Comparison of ENCODE assay signal across 30 cellular contexts in genomic region chr13:34070544-34071303, GRCh38.
"Had no signal": no experiment of that assay in that cellular context is flagged by ENCODE, and none has a peak within 500 bp of the region (broad histone marks: within the 10 kb centered on the region; RNA-seq: fewer than 3 reads in every experiment).

No MANE protein-coding gene starts in this region.

- H3K79me2 ChIP-seq: hepatocyte had no signal

- H3K9me3 Mint-ChIP-seq: dendritic cell treated with granulocyte-macrophage colony-stimulating factor and Interleukin-4, amounts not matched to agents 40 ng/mL and 50 ng/mL, for 4 days had no signal

- H3K36me3 ChIP-seq: colonic mucosa, esophagus muscularis mucosa, gastroesophageal sphincter, heart left ventricle, prostate gland, right atrium auricular region, sigmoid colon, stomach, thyroid gland, upper lobe of left lung had no signal

- H3K4me2 ChIP-seq: hepatocyte had no signal

- H3K27ac ChIP-seq: colonic mucosa, esophagus muscularis mucosa, gastroesophageal sphincter, heart left ventricle, hepatocyte, prostate gland, right atrium auricular region, sigmoid colon, skin epidermis, stomach, thyroid gland, upper lobe of left lung had no signal

- H3K36me3 Mint-ChIP-seq: stimulated activated effector memory CD8-positive, alpha-beta T cell treated with anti-CD3 and anti-CD28 coated beads, Interleukin-12 subunit alpha, Interleukin-12 subunit beta, amount 100 ng/mL, for 72 hours had no signal

- H3K9me3 ChIP-seq: colonic mucosa, esophagus muscularis mucosa, mucosa of descending colon, prostate gland, sigmoid colon, stomach, thyroid gland had no signal

- FAIRE-seq: kidney, urothelium cell line had no signal

- H3K27me3 ChIP-seq: colonic mucosa, esophagus muscularis mucosa, foreskin keratinocyte, gastroesophageal sphincter, heart left ventricle, hepatocyte, right atrium auricular region, sigmoid colon, stomach, thyroid gland, upper lobe of left lung had no signal

- H3K27me3 Mint-ChIP-seq: dendritic cell treated with granulocyte-macrophage colony-stimulating factor and Interleukin-4, amounts not matched to agents 40 ng/mL and 50 ng/mL, for 4 days had no signal

- H3K27ac Mint-ChIP-seq: dendritic cell treated with granulocyte-macrophage colony-stimulating factor and Interleukin-4, amounts not matched to agents 40 ng/mL and 50 ng/mL, for 4 days; endodermal cell; naive thymus-derived CD8-positive, alpha-beta T cell; nephron progenitor cell; stimulated activated effector memory CD8-positive, alpha-beta T cell treated with anti-CD3 and anti-CD28 coated beads, Interleukin-12 subunit alpha, Interleukin-12 subunit beta, amount 100 ng/mL, for 72 hours had no signal

- ATAC-seq: gastroesophageal sphincter; heart left ventricle; left lobe of liver; mucosa of descending colon; naive thymus-derived CD8-positive, alpha-beta T cell; stimulated activated effector memory CD8-positive, alpha-beta T cell treated with anti-CD3 and anti-CD28 coated beads, Interleukin-12 subunit alpha, Interleukin-12 subunit beta, amount 100 ng/mL, for 72 hours had no signal

- H3K4me3 Mint-ChIP-seq: dendritic cell treated with granulocyte-macrophage colony-stimulating factor and Interleukin-4, amounts not matched to agents 40 ng/mL and 50 ng/mL, for 4 days; endodermal cell; mesothelial cell of epicardium; naive thymus-derived CD8-positive, alpha-beta T cell; nephron progenitor cell; stimulated activated effector memory CD8-positive, alpha-beta T cell treated with anti-CD3 and anti-CD28 coated beads, Interleukin-12 subunit alpha, Interleukin-12 subunit beta, amount 100 ng/mL, for 72 hours had no signal

- DNase-seq: colonic mucosa; effector CD8-positive, alpha-beta T cell; endodermal cell; heart left ventricle; kidney; mesenchymal stem cell; mucosa of descending colon; naive thymus-derived CD8-positive, alpha-beta T cell; nephron progenitor cell; nucleus accumbens; sigmoid colon; stimulated activated CD4-positive, alpha-beta T cell treated with anti-CD3 and anti-CD28 coated beads, Interleukin-2, amount 100 ng/mL, for 24 hours; stimulated activated CD4-positive, alpha-beta T cell treated with anti-CD3 and anti-CD28 coated beads, Interleukin-4, amount 100 ng/mL, for 24 hours; stimulated activated naive CD4-positive, alpha-beta T cell treated with Interleukin-2 at 50 U/mL for 16 hours; stomach; thyroid gland; upper lobe of left lung had no signal

- H3K4me3 ChIP-seq: colonic mucosa, esophagus muscularis mucosa, gastroesophageal sphincter, heart left ventricle, hepatocyte, lung, mucosa of descending colon, prostate gland, right atrium auricular region, sigmoid colon, skin epidermis, stomach, thyroid gland, upper lobe of left lung had no signal

- H3K4me1 Mint-ChIP-seq: naive thymus-derived CD8-positive, alpha-beta T cell; stimulated activated effector memory CD8-positive, alpha-beta T cell treated with anti-CD3 and anti-CD28 coated beads, Interleukin-12 subunit alpha, Interleukin-12 subunit beta, amount 100 ng/mL, for 72 hours had no signal

- H2AFZ ChIP-seq: hepatocyte had no signal

- H3K4me1 ChIP-seq: colonic mucosa, esophagus muscularis mucosa, gastroesophageal sphincter, heart left ventricle, prostate gland, right atrium auricular region, sigmoid colon, stomach, thyroid gland, upper lobe of left lung had no signal
